20 cellular contexts compared by ENCODE assay signal in genomic region chr22:44963055-44963454, GRCh38. TPM values are rescaled to one million over a fixed set of nuclear protein-coding genes. Genes with fewer than 3 reads are reported as not detected.
DNase-seq lines count a peak whose midpoint lies in the region; ATAC-seq, FAIRE-seq and TF ChIP-seq lines count a peak whose summit lies in the region.
"Had no signal": no experiment of that assay in that cellular context is flagged by ENCODE, and none has a peak within 500 bp of the region (broad histone marks: within the 10 kb centered on the region; RNA-seq: fewer than 3 reads in every experiment).

No MANE protein-coding gene starts in this region.

- peak; percentile 35 for FAIRE-seq in urothelium cell line (lab: Jason Lieb, UNC)
- FAIRE-seq: A549, GM12891, GM19239, HTR-8/SVneo had no signal

- TF ChIP-seq POLR2A in body of pancreas (IDR thresholded peaks at IDR 0.05) = no peak

- H3K4me1 Mint-ChIP-seq in WTC11 (peaks cover 80% of the 10 kb centered on the region), nephron progenitor cell (peaks cover 34% of the 10 kb centered on the region)
- no peaks in the 10 kb centered on the region for H3K4me1 Mint-ChIP-seq in activated naive CD8-positive, alpha-beta T cell treated with anti-CD3 and anti-CD28 coated beads, Interleukin-2, amount 50 U/mL, for 24 hours

- peaks cover 7% of the 10 kb centered on the region for H3K9me3 Mint-ChIP-seq in WTC11
- no peaks in the 10 kb centered on the region for H3K9me3 Mint-ChIP-seq in activated naive CD8-positive, alpha-beta T cell treated with anti-CD3 and anti-CD28 coated beads, Interleukin-2, amount 50 U/mL, for 24 hours
- H3K9me3 Mint-ChIP-seq in nephron progenitor cell = no peaks in the 10 kb centered on the region
- H3K9me3 Mint-ChIP-seq: CD8-positive, alpha-beta T cell; HFFc6 had no signal

- H3K36me3 ChIP-seq in body of pancreas (replicated peaks in 1 of 2; ENCODE audit: insufficient read depth in 1 of 2, low read depth in 2 of 2) = no peaks in the 10 kb centered on the region

- H3K27ac ChIP-seq in body of pancreas = no peak overlapping the region
- H3K27ac ChIP-seq: 22Rv1, A549 had no signal

- no peak overlapping the region for H3K4me3 ChIP-seq in body of pancreas
- H3K4me3 ChIP-seq: A549 had no signal

- TF ChIP-seq CTCF in WTC11 (IDR thresholded peaks at IDR 0.05) (no peak), body of pancreas (IDR thresholded peaks at IDR 0.05) (no peak), nephron progenitor cell (IDR thresholded peaks at IDR 0.05) (no peak)

- peak; percentile 13 for DNase-seq in NCI-H2171 treated with DMSO at 0.1 percent for 48 hours (lab: John Stamatoyannopoulos, UW)
- no peak for DNase-seq in NCI-H2171 (lab: John Stamatoyannopoulos, UW)
- DNase-seq in WTC11 (ENCODE audit: low spot score) = no peak
- DNase-seq in islet precursor cell = peak; percentile 43
- no peak for DNase-seq in urothelium cell line (ENCODE audit: low spot score)
- DNase-seq in activated naive CD8-positive, alpha-beta T cell treated with anti-CD3 and anti-CD28 coated beads, Interleukin-2, amount 50 U/mL, for 24 hours = no peak
- DNase-seq in body of pancreas = no peak
- DNase-seq in nephron progenitor cell = no peak
- DNase-seq: AML-193; Calu3; CD8-positive, alpha-beta T cell; DMS79 treated with DMSO at 0.1 percent for 48 hours; HFFc6; IMR-90 had no signal

- POLR2A ChIA-PET in WTC11 (lab: Charles Lee) = no interaction called here

- H3K27me3 ChIP-seq in body of pancreas = no peaks in the 10 kb centered on the region

- no peaks in the 10 kb centered on the region for H3K4me1 ChIP-seq in body of pancreas
- H3K4me1 ChIP-seq: A549 had no signal

- intact Hi-C loops in body of pancreas (cut with DNase I) = no loop called here

- H3K9me3 ChIP-seq in body of pancreas = no peaks in the 10 kb centered on the region
- H3K9me3 ChIP-seq: A549 had no signal

- WGBS in body of pancreas, 2 donors = 74 to 79% methylated on average over 6 to 10 of the region's 10 CpGs

- H3K27ac Mint-ChIP-seq in WTC11 (peak overlapping the region; percentile 77), nephron progenitor cell (no peak overlapping the region)
- no peak overlapping the region for H3K27ac Mint-ChIP-seq in activated naive CD8-positive, alpha-beta T cell treated with anti-CD3 and anti-CD28 coated beads, Interleukin-2, amount 50 U/mL, for 24 hours
- H3K27ac Mint-ChIP-seq: CD8-positive, alpha-beta T cell; HFFc6 had no signal

- CTCF ChIA-PET in WTC11 (lab: Charles Lee) = interaction anchor here (1.3 kb wide), 1 partner anchor 119 kb away, joined by 4 read pairs; no protein-coding TSS in a partner anchor

- peaks cover 57% of the 10 kb centered on the region for H3K36me3 Mint-ChIP-seq in WTC11
- no peaks in the 10 kb centered on the region for H3K36me3 Mint-ChIP-seq in activated naive CD8-positive, alpha-beta T cell treated with anti-CD3 and anti-CD28 coated beads, Interleukin-2, amount 50 U/mL, for 24 hours (ENCODE audit: low read depth)
- H3K36me3 Mint-ChIP-seq in nephron progenitor cell (ENCODE audit: low read depth) = peaks cover 28% of the 10 kb centered on the region
- H3K36me3 Mint-ChIP-seq: CD8-positive, alpha-beta T cell had no signal

- ATAC-seq in WTC11 (no peak), body of pancreas (no peak)
- no peak for ATAC-seq in activated naive CD8-positive, alpha-beta T cell treated with anti-CD3 and anti-CD28 coated beads, Interleukin-2, amount 50 U/mL, for 24 hours
- ATAC-seq: A549; CD8-positive, alpha-beta T cell; HCT116 had no signal

- no peak overlapping the region for H3K4me3 Mint-ChIP-seq in WTC11
- H3K4me3 Mint-ChIP-seq in activated naive CD8-positive, alpha-beta T cell treated with anti-CD3 and anti-CD28 coated beads, Interleukin-2, amount 50 U/mL, for 24 hours = no peak overlapping the region
- H3K4me3 Mint-ChIP-seq in nephron progenitor cell = no peak overlapping the region
- H3K4me3 Mint-ChIP-seq: CD8-positive, alpha-beta T cell; HFFc6 had no signal

- H3K27me3 Mint-ChIP-seq in WTC11 (ENCODE audit: low read depth) = no peaks in the 10 kb centered on the region
- H3K27me3 Mint-ChIP-seq in activated naive CD8-positive, alpha-beta T cell treated with anti-CD3 and anti-CD28 coated beads, Interleukin-2, amount 50 U/mL, for 24 hours = no peaks in the 10 kb centered on the region
- H3K27me3 Mint-ChIP-seq in nephron progenitor cell (ENCODE audit: low read depth, poor library complexity) = peaks cover 2% of the 10 kb centered on the region

TF ChIP-seq in WTC11, 78 proteins besides CTCF, POLR2A, EP300 and RAD21:
- TF ChIP-seq IRF1 (CRISPR knock-in tag; IDR thresholded peaks at IDR 0.05) = no peak
- TF ChIP-seq AR (CRISPR knock-in tag; IDR thresholded peaks at IDR 0.05) = no peak
- TF ChIP-seq ZNF423 (CRISPR knock-in tag; IDR thresholded peaks at IDR 0.05) = no peak
- TF ChIP-seq NR2C2 (CRISPR knock-in tag; IDR thresholded peaks at IDR 0.05) = no peak
- no peak for TF ChIP-seq NR3C1 (CRISPR knock-in tag; conservative IDR thresholded peaks at IDR 0.05; ENCODE audit: low read depth)
- no peak for TF ChIP-seq TP53 (CRISPR knock-in tag; IDR thresholded peaks at IDR 0.05)
- TF ChIP-seq ELF4 (CRISPR knock-in tag; IDR thresholded peaks at IDR 0.05; ENCODE audit: low read depth) = no peak
- TF ChIP-seq ZBTB43 (CRISPR knock-in tag; IDR thresholded peaks at IDR 0.05) = no peak
- no peak for TF ChIP-seq ZNF138 (CRISPR knock-in tag; conservative IDR thresholded peaks at IDR 0.05)
- no peak for TF ChIP-seq GRHL2 (CRISPR knock-in tag; IDR thresholded peaks at IDR 0.05; ENCODE audit: insufficient replicate concordance, severe bottlenecking)

RNA-seq across cellular contexts. Expression of gene PHF21B, which starts 46.8 kb away (rescaled TPM):
- total RNA-seq in WTC11 (2021) (90.6 to 107 TPM (median 92.5 TPM) in 3 replicates), body of pancreas (under 1 TPM in 1 of 2 donors, not detected in 1; under 0.01 TPM)
- total RNA-seq: Calu3; CD8-positive, alpha-beta T cell; HFFc6; IMR-90 had no signal

Comparison
In these comparisons a context has a peak if more than half of its experiments do, and no peak if none do; other contexts are left out.
1. DNase-seq: peak in NCI-H2171 treated with DMSO at 0.1 percent for 48 hours (single experiment) and islet precursor cell (single experiment); none in NCI-H2171 (single experiment), WTC11 (single experiment), urothelium cell line (single experiment), activated naive CD8-positive, alpha-beta T cell treated with anti-CD3 and anti-CD28 coated beads, Interleukin-2, amount 50 U/mL, for 24 hours (single experiment), body of pancreas (0 of 4) and nephron progenitor cell (single experiment).
2. RNA of gene PHF21B, which starts 46.8 kb away (total RNA-seq): 90.6 to 107 TPM in WTC11; under 0.01 TPM in body of pancreas; every median in the first group is over 10 times any median in the second.